ENCODE assay signal across 15 cellular contexts in the genomic region with DNA sequence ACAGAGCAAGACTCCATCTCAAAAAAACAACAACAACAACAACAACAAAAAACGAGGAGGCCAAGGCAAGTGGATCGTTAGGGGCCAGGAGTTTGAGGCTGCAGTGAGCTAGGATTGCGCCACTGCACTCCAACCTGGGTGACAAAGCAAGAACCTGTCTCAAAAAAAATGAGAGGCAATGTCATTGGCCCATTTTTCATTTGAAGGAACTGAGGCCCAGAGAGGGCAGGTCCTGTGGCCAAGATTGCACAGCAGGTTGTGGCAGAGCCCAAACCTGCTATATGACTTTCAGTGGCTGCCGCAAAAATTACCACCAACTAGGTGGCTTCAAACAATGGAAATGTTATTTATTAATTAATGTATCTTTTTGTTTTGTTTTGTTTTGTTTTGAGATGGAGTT.
"Had no signal": no experiment of that assay in that cellular context is flagged by ENCODE, and none has a peak within 500 bp of the region (broad histone marks: within the 10 kb centered on the region; RNA-seq: fewer than 3 reads in every experiment).

No MANE protein-coding gene starts in this region.

- H3K4me3 ChIP-seq: adrenal gland, lung, tibial nerve had no signal

- ATAC-seq: activated naive CD4-positive, alpha-beta T cell treated with anti-CD3 and anti-CD28 coated beads, Interleukin-2, amount 50 U/mL, for 72 hours; left lobe of liver had no signal

- H3K27me3 ChIP-seq: adrenal gland, tibial nerve had no signal

- H3K9me3 ChIP-seq: adrenal gland, tibial nerve had no signal

- DNase-seq: activated CD4-positive, alpha-beta memory T cell treated with anti-CD3 and anti-CD28 coated beads for 36 hours; activated gamma-delta T cell treated with Interleukin-2 at 50 U/mL for 16 hours; activated T-cell treated with anti-CD3 and anti-CD28 coated beads for 4 hours; adrenal gland; islet precursor cell; nephron progenitor cell; stimulated activated CD4-positive, alpha-beta T cell treated with anti-CD3 and anti-CD28 coated beads, Interleukin-12 subunit alpha, Interleukin-12 subunit beta, amount 100 ng/mL, for 4 hours; stimulated activated CD4-positive, alpha-beta T cell treated with anti-CD3 and anti-CD28 coated beads, Interleukin-1b, Interleukin-23, amount 100 ng/mL, for 48 hours; stimulated activated CD8-positive, alpha-beta memory T cell treated with anti-CD3 and anti-CD28 coated beads, Interleukin-4, amount 100 ng/mL, for 48 hours; stimulated activated naive CD4-positive, alpha-beta T cell; T-helper 2 cell had no signal
